8 cellular contexts compared by ENCODE assay signal in the genomic region with DNA sequence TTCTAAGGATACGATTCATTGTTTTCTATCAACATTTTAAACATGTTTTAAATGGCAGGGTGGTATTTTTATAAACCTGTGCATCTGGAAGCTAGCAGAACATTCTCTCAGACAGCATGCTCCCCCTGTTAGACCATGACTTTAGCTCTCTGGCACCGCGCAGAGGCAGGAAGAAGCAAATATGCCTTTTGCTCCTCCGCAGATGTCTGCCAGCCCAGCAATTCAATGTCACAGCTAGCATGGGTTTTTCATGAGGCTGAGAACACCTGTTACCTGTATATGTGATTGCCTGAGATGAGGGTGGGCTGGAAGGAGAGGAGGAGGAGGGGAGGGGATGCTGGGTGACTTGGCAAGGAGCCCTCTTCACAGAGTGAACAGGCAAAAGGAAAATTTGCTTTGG.
A peak's percentile ranks its signal among the peaks of the same experiment; 100 is the strongest.
DNase-seq lines count a peak whose midpoint lies in the region; ATAC-seq, FAIRE-seq and TF ChIP-seq lines count a peak whose summit lies in the region.

No MANE protein-coding gene starts in this region.

- peak; percentile 64 for TF ChIP-seq CTCF in D721Med (IDR thresholded peaks at IDR 0.05; ENCODE audit: insufficient read depth, missing control alignments)

- DNase-seq in D721Med (ENCODE audit: insufficient read length, low spot score) (no peak), NAMALWA (ENCODE audit: low spot score) (peak; percentile 63), amniotic epithelial cell (ENCODE audit: low read depth) (peak; percentile 53), inferior parietal cortex (ENCODE audit: extremely low spot score) (peak; percentile 82), superior temporal gyrus (ENCODE audit: extremely low spot score) (peak; percentile 90)
- no peak for DNase-seq in effector CD8-positive, alpha-beta T cell (lab: John Stamatoyannopoulos, UW)

- ATAC-seq in HG03159 (IDR thresholded peaks at IDR 0.05; ENCODE audit: unreplicated experiment) = no peak
- ATAC-seq in GM19455 (IDR thresholded peaks at IDR 0.05; ENCODE audit: unreplicated experiment) = no peak

- no peak for FAIRE-seq in D721Med (lab: Jason Lieb, UNC)

Comparison
In these comparisons a context has a peak if more than half of its experiments do, and no peak if none do; other contexts are left out.
1. DNase-seq: peak in NAMALWA (single experiment), amniotic epithelial cell (single experiment), inferior parietal cortex (single experiment) and superior temporal gyrus (single experiment); none in D721Med (single experiment) and effector CD8-positive, alpha-beta T cell (single experiment).